ENCODE assay signal across 11 cellular contexts in the genomic region with DNA sequence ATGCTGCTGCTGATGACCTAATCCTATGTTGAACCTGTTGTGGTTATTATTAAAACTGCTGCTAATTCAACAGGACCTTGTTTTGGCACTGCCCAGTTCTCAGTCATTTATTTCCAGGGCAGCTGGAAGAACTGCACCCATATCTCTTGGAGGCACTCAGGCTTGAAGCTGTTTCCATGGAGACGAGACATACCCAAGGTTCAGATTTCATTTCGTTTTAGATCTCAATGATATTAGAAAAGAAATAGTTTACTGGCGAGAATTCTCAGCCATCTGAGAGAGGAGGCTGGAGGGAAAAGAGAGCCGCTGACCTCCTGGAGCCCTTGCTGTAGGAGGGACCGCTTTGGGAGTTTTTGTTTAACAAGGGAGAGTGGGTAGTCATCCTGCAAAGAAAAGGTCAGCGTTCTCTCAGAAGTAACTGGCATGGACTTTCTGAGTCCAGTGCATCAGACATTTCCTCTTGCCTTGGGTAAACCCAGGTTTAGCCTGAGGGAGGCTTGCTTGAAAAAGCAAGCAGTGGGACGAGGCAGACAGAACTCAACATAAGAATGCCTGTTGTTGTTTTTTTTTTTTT.
DNase-seq lines count a peak whose midpoint lies in the region; ATAC-seq, FAIRE-seq and TF ChIP-seq lines count a peak whose summit lies in the region.
"Had no signal": no experiment of that assay in that cellular context is flagged by ENCODE, and none has a peak within 500 bp of the region (broad histone marks: within the 10 kb centered on the region; RNA-seq: fewer than 3 reads in every experiment).

No MANE protein-coding gene starts in this region.

- no peak for TF ChIP-seq POLR2A in suprapubic skin (IDR thresholded peaks at IDR 0.05)

- H3K27ac ChIP-seq in cardiac muscle cell (peak overlapping the region; percentile 79), suprapubic skin (no peak overlapping the region)

- no peak overlapping the region for H3K4me3 ChIP-seq in cardiac muscle cell
- H3K4me3 ChIP-seq in suprapubic skin: no peak overlapping the region
- H3K4me3 ChIP-seq: tibial nerve had no signal

- H3K4me1 ChIP-seq in cardiac muscle cell (ENCODE audit: low read depth) (peaks cover 26% of the 10 kb centered on the region), suprapubic skin (peaks cover 6% of the 10 kb centered on the region)

- H3K27me3 ChIP-seq in cardiac muscle cell: no peaks in the 10 kb centered on the region
- no peaks in the 10 kb centered on the region for H3K27me3 ChIP-seq in suprapubic skin
- H3K27me3 ChIP-seq: tibial nerve had no signal

- ATAC-seq in GM21619 (IDR thresholded peaks at IDR 0.05; ENCODE audit: unreplicated experiment): no peak
- no peak for ATAC-seq in left lobe of liver

- no peaks in the 10 kb centered on the region for H3K9me3 ChIP-seq in cardiac muscle cell (ENCODE audit: low read depth)
- H3K9me3 ChIP-seq in suprapubic skin: peaks cover 6% of the 10 kb centered on the region

- no peak for TF ChIP-seq CTCF in cardiac muscle cell (IDR thresholded peaks at IDR 0.05; ENCODE audit: low read depth, low read length)
- no peak for TF ChIP-seq CTCF in suprapubic skin (IDR thresholded peaks at IDR 0.05)

- WGBS in suprapubic skin: 68% methylated on average over 7 of the region's 7 CpGs

- FAIRE-seq in urothelium cell line (lab: Jason Lieb, UNC): no peak

- H3K36me3 ChIP-seq in cardiac muscle cell (no peaks in the 10 kb centered on the region), suprapubic skin (peaks cover 13% of the 10 kb centered on the region)

- no peak for TF ChIP-seq EP300 in suprapubic skin (IDR thresholded peaks at IDR 0.05)

- DNase-seq in HK-2 (ENCODE audit: unreplicated experiment) (peak; percentile 39), OCI-M1 (lab: John Stamatoyannopoulos, UW) (peak; percentile 12), cardiac muscle cell (ENCODE audit: low read depth in 1 of 2, low spot score in 1 of 2) (peak in 1 of 2 donors; percentile 60), smooth muscle cell of the brain vasculature (ENCODE audit: low read depth, low spot score) (peak; percentile 15), left lobe of liver (ENCODE audit: low spot score) (no peak), suprapubic skin (ENCODE audit: low spot score in 2 of 2) (no peak), urothelium cell line (ENCODE audit: low spot score) (no peak)
- DNase-seq: activated effector memory CD4-positive, alpha-beta T cell treated with Interleukin-2 at 50 U/mL for 16 hours; NCI-H1048 had no signal

Comparison
In these comparisons a context has a peak if more than half of its experiments do, and no peak if none do; other contexts are left out.
1. DNase-seq: peak in HK-2 (single experiment), OCI-M1 (single experiment) and smooth muscle cell of the brain vasculature (single experiment); none in left lobe of liver (single experiment), suprapubic skin (0 of 2) and urothelium cell line (single experiment).